In genomic region chr1:177898377-177898648, GRCh38 we compare ENCODE assay signal across 22 cellular contexts.
"Had no signal": no experiment of that assay in that cellular context is flagged by ENCODE, and none has a peak within 500 bp of the region (broad histone marks: within the 10 kb centered on the region; RNA-seq: fewer than 3 reads in every experiment).

No MANE protein-coding gene starts in this region.

- H3K4me1 ChIP-seq: suprapubic skin, uterus had no signal

- H3K27ac ChIP-seq: suprapubic skin, tibial nerve, uterus, WERI-Rb-1 had no signal

- H3K27me3 ChIP-seq: stomach, suprapubic skin, tibial nerve, uterus had no signal

- DNase-seq: activated CD4-positive, alpha-beta T cell treated with anti-CD3 and anti-CD28 coated beads, Interleukin-2, amount 10 ng/mL, durations not matched to agents 7 days and 5 days; activated CD4-positive, CD25-positive, alpha-beta regulatory T cell treated with anti-CD3 and anti-CD28 coated beads, Interleukin-2, amount 50 U/mL, for 72 hours; activated CD8-positive, alpha-beta memory T cell treated with anti-CD3 and anti-CD28 coated beads, Interleukin-2, amount 10 ng/mL, durations not matched to agents 7 days and 5 days; activated CD8-positive, alpha-beta T cell treated with anti-CD3 and anti-CD28 coated beads for 36 hours; activated gamma-delta T cell treated with Interleukin-2 at 50 U/mL for 16 hours; activated T-cell treated with anti-CD3 and anti-CD28 coated beads for 4 hours; aorta; dermis blood vessel endothelial cell; effector CD8-positive, alpha-beta T cell; erythroblast; foreskin fibroblast; hippocampal formation; left ventricle myocardium superior; natural killer cell; stimulated activated CD4-positive, alpha-beta T cell treated with anti-CD3 and anti-CD28 coated beads, Interleukin-15, amount 100 ng/mL, for 24 hours; uterus; WERI-Rb-1 had no signal

- ATAC-seq: activated CD8-positive, alpha-beta memory T cell treated with anti-CD3 and anti-CD28 coated beads, Interleukin-2, amount 10 ng/mL, durations not matched to agents 7 days and 5 days; activated CD8-positive, alpha-beta T cell treated with anti-CD3 and anti-CD28 coated beads for 36 hours; left ventricle myocardium superior; natural killer cell; sciatic nerve; stimulated activated memory B cell treated with anti-CD40 and anti-IgM and Interleukin-4, amounts not matched to agents 10 μg/mL and 1 μg/mL and 100 μg/mL, for 72 hours had no signal
